ENCODE assay signal across 27 cellular contexts in the genomic region with DNA sequence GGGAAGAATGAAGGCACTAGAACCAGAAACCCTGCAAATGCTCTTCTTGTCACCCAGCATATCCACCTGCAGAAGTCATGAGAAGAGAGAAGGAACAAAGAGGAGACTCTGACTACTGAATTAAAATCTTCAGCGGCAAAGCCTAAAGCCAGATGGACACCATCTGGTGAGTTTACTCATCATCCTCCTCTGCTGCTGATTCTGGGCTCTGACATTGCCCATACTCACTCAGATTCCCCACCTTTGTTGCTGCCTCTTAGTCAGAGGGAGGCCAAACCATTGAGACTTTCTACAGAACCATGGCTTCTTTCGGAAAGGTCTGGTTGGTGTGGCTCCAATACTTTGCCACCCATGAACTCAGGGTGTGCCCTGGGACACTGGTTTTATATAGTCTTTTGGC.
"Had no signal": no experiment of that assay in that cellular context is flagged by ENCODE, and none has a peak within 500 bp of the region (broad histone marks: within the 10 kb centered on the region; RNA-seq: fewer than 3 reads in every experiment).

No MANE protein-coding gene starts in this region.

- H3K4me2 ChIP-seq: hepatocyte had no signal

- H3K4me1 ChIP-seq: breast epithelium, foreskin keratinocyte had no signal

- H3K27me3 ChIP-seq: foreskin keratinocyte, hepatocyte, right lobe of liver, testis had no signal

- H3K9me3 ChIP-seq: breast epithelium, left ventricle myocardium inferior, right lobe of liver, testis had no signal

- DNase-seq: activated CD4-positive, alpha-beta T cell treated with anti-CD3 and anti-CD28 coated beads for 4 hours; activated CD4-positive, alpha-beta T cell treated with anti-CD3 and anti-CD28 coated beads, Interleukin-2, amount 50 U/mL, for 48 hours; activated naive CD4-positive, alpha-beta T cell treated with Interleukin-2 at 50 U/mL for 16 hours; activated naive CD8-positive, alpha-beta T cell treated with anti-CD3 and anti-CD28 coated beads, Interleukin-2, amount 10 ng/mL, durations not matched to agents 7 days and 5 days; activated T-cell treated with anti-CD3 and anti-CD28 coated beads, Interleukin-2, amount 50 U/mL, for 48 hours; amniotic stem cell; cerebellar nuclear complex; cortex of kidney; foreskin keratinocyte; glutamatergic neuron; left ventricle myocardium inferior; naive thymus-derived CD4-positive, alpha-beta T cell; occipital lobe; posterior cingulate gyrus; right lobe of liver; stimulated activated CD4-positive, alpha-beta T cell treated with anti-CD3 and anti-CD28 coated beads, Interleukin-2, amount 100 ng/mL, for 24 hours; stimulated activated naive CD8-positive, alpha-beta T cell treated with anti-CD3 and anti-CD28 coated beads, Interleukin-15, amount 100 ng/mL, for 72 hours; T-helper 1 cell; testis; trophoblast cell had no signal

- H3K27ac ChIP-seq: epithelial cell of prostate, foreskin keratinocyte, hepatocyte, left ventricle myocardium inferior, right lobe of liver, skin epidermis, testis had no signal

- H3K9me3 Mint-ChIP-seq: activated naive CD8-positive, alpha-beta T cell treated with anti-CD3 and anti-CD28 coated beads, Interleukin-2, amount 10 ng/mL, durations not matched to agents 7 days and 5 days; neural crest cell; stimulated activated naive CD8-positive, alpha-beta T cell treated with anti-CD3 and anti-CD28 coated beads, Interleukin-15, amount 100 ng/mL, for 72 hours; WTC11 had no signal

- H3K27ac Mint-ChIP-seq: activated naive CD8-positive, alpha-beta T cell treated with anti-CD3 and anti-CD28 coated beads, Interleukin-2, amount 10 ng/mL, durations not matched to agents 7 days and 5 days; naive thymus-derived CD4-positive, alpha-beta T cell; stimulated activated effector memory CD8-positive, alpha-beta T cell treated with anti-CD3 and anti-CD28 coated beads, Interleukin-12 subunit alpha, Interleukin-12 subunit beta, amount 100 ng/mL, for 72 hours; stimulated activated naive CD8-positive, alpha-beta T cell treated with anti-CD3 and anti-CD28 coated beads, Interleukin-15, amount 100 ng/mL, for 72 hours; WTC11 had no signal

- H2AFZ ChIP-seq: hepatocyte had no signal

- H3K36me3 ChIP-seq: breast epithelium, left ventricle myocardium inferior had no signal

- H3K79me2 ChIP-seq: hepatocyte had no signal

- H3K4me3 Mint-ChIP-seq: activated naive CD8-positive, alpha-beta T cell treated with anti-CD3 and anti-CD28 coated beads, Interleukin-2, amount 10 ng/mL, durations not matched to agents 7 days and 5 days; naive thymus-derived CD4-positive, alpha-beta T cell; neural crest cell; stimulated activated effector memory CD8-positive, alpha-beta T cell treated with anti-CD3 and anti-CD28 coated beads, Interleukin-12 subunit alpha, Interleukin-12 subunit beta, amount 100 ng/mL, for 72 hours; stimulated activated naive CD8-positive, alpha-beta T cell treated with anti-CD3 and anti-CD28 coated beads, Interleukin-15, amount 100 ng/mL, for 72 hours; WTC11 had no signal

- H3K4me3 ChIP-seq: breast epithelium, hepatocyte, left ventricle myocardium inferior, right lobe of liver, skin epidermis, testis had no signal

- H3K4me1 Mint-ChIP-seq: activated naive CD8-positive, alpha-beta T cell treated with anti-CD3 and anti-CD28 coated beads, Interleukin-2, amount 10 ng/mL, durations not matched to agents 7 days and 5 days; neural crest cell; stimulated activated effector memory CD8-positive, alpha-beta T cell treated with anti-CD3 and anti-CD28 coated beads, Interleukin-12 subunit alpha, Interleukin-12 subunit beta, amount 100 ng/mL, for 72 hours; stimulated activated naive CD8-positive, alpha-beta T cell treated with anti-CD3 and anti-CD28 coated beads, Interleukin-15, amount 100 ng/mL, for 72 hours; WTC11 had no signal

- H3K36me3 Mint-ChIP-seq: activated naive CD8-positive, alpha-beta T cell treated with anti-CD3 and anti-CD28 coated beads, Interleukin-2, amount 10 ng/mL, durations not matched to agents 7 days and 5 days; naive thymus-derived CD4-positive, alpha-beta T cell; stimulated activated effector memory CD8-positive, alpha-beta T cell treated with anti-CD3 and anti-CD28 coated beads, Interleukin-12 subunit alpha, Interleukin-12 subunit beta, amount 100 ng/mL, for 72 hours had no signal

- ATAC-seq: foreskin keratinocyte; right lobe of liver; stimulated activated effector memory CD8-positive, alpha-beta T cell treated with anti-CD3 and anti-CD28 coated beads, Interleukin-12 subunit alpha, Interleukin-12 subunit beta, amount 100 ng/mL, for 72 hours; stimulated activated naive CD8-positive, alpha-beta T cell treated with anti-CD3 and anti-CD28 coated beads, Interleukin-15, amount 100 ng/mL, for 72 hours; WTC11 had no signal

- H3K27me3 Mint-ChIP-seq: activated naive CD8-positive, alpha-beta T cell treated with anti-CD3 and anti-CD28 coated beads, Interleukin-2, amount 10 ng/mL, durations not matched to agents 7 days and 5 days had no signal
